ENCODE assay signal across 8 cellular contexts in genomic region chr2:108533832-108534576, GRCh38. TPM values are rescaled to one million over a fixed set of nuclear protein-coding genes. Genes with fewer than 3 reads are reported as not detected.
DNase-seq lines count a peak whose midpoint lies in the region; ATAC-seq lines count a peak whose summit lies in the region.

LIMS1 (plus strand) TSS chr2:108534470; CDS start chr2:108534563, 93 bp downstream.

- no peaks in the 10 kb centered on the region for H3K27me3 ChIP-seq in NT2/D1 (ENCODE audit: insufficient read depth, insufficient read length)

- DNase-seq in COR-L47 (lab: John Stamatoyannopoulos, UW) (peak; percentile 54), HPDE6-E6E7 (ENCODE audit: extremely low spot score) (peak; percentile 67), NT2/D1 (ENCODE audit: low read depth, low spot score) (peak; percentile 63), midbrain (lab: John Stamatoyannopoulos, UW) (peak; percentile 87)
- DNase-seq in activated CD8-positive, alpha-beta memory T cell treated with anti-CD3 and anti-CD28 coated beads, Interleukin-2, amount 50 U/mL, for 24 hours (ENCODE audit: extremely low read depth), result peak; percentile 72
- peak; percentile 79 to 80 for DNase-seq in stimulated activated CD8-positive, alpha-beta memory T cell treated with anti-CD3 and anti-CD28 coated beads, Interleukin-15, amount 100 ng/mL, for 48 hours (ENCODE audit: low read depth in 2 of 2)

- H3K36me3 ChIP-seq in NT2/D1 (ENCODE audit: insufficient read depth, insufficient read length, low read length), result peaks cover 11% of the 10 kb centered on the region

- H3K4me3 ChIP-seq in NT2/D1 (ENCODE audit: insufficient read length, low read depth), result peak within 1 kb of the TSS; percentile 78

- H3K9ac ChIP-seq in NT2/D1 (ENCODE audit: insufficient read length, low read depth), result peak within 1 kb of the TSS; percentile 92

- in situ Hi-C loops in endometrial microvascular endothelial cells (cut with HindIII; ENCODE audit: inconsistent ontology term, low pct_unique_long_range_greater_than_20kb, low sequenced_read_pairs), result no loop called here

- no peaks in the 10 kb centered on the region for H3K4me1 ChIP-seq in NT2/D1 (ENCODE audit: insufficient read depth, insufficient read length)

- H3K9me3 ChIP-seq in NT2/D1 (ENCODE audit: insufficient read depth, low read length), result no peaks in the 10 kb centered on the region

- peak; percentile 85 for ATAC-seq in GM19467 (IDR thresholded peaks at IDR 0.05; ENCODE audit: unreplicated experiment)

RNA-seq across cellular contexts. Expression of gene LIMS1, which starts in this region (rescaled TPM):
- total RNA-seq in endometrial microvascular endothelial cells (ENCODE audit: inconsistent ontology term), result 159 TPM

Comparison
In these comparisons a context has a peak if more than half of its experiments do, and no peak if none do; other contexts are left out.
1. Peak in every context shown above with its lines: DNase-seq, ATAC-seq and H3K4me3 ChIP-seq.